In genomic region chr2:144470334-144470733, GRCh38 we compare ENCODE assay signal across 17 cellular contexts. TPM values are rescaled to one million over a fixed set of nuclear protein-coding genes. Genes with fewer than 3 reads are reported as not detected.
DNase-seq lines count a peak whose midpoint lies in the region; ATAC-seq and TF ChIP-seq lines count a peak whose summit lies in the region.
"Had no signal": no experiment of that assay in that cellular context is flagged by ENCODE, and none has a peak within 500 bp of the region (broad histone marks: within the 10 kb centered on the region; RNA-seq: fewer than 3 reads in every experiment).

No MANE protein-coding gene starts in this region.

- H3K4me3 Mint-ChIP-seq in glutamatergic neuron (ENCODE audit: unreplicated experiment): no peak overlapping the region

- peaks cover 54% of the 10 kb centered on the region for H3K4me1 ChIP-seq in HUES64 (ENCODE audit: insufficient read depth, low read length)
- H3K4me1 ChIP-seq in subcutaneous abdominal adipose tissue (ENCODE audit: control insufficient read depth in 5 of 5, insufficient read depth in 5 of 5, low read length in 5 of 5): peaks cover 0 to 16% (median 13%) of the 10 kb centered on the region in 5 donors

- H3K9ac ChIP-seq in HUES64 (ENCODE audit: low read depth, low read length) (no peak overlapping the region), SK-N-MC (ENCODE audit: insufficient read length) (peak overlapping the region; percentile 28), subcutaneous abdominal adipose tissue (ENCODE audit: low read length in 5 of 5) (no peak overlapping the region)

- H3K9me3 Mint-ChIP-seq in glutamatergic neuron (ENCODE audit: unreplicated experiment): peaks cover 2% of the 10 kb centered on the region

- H3K4me1 Mint-ChIP-seq in glutamatergic neuron (ENCODE audit: low read depth, unreplicated experiment): peaks cover 38% of the 10 kb centered on the region

- peak overlapping the region; percentile 85; the same call in 1 of the 2 replicates for H3K27ac ChIP-seq in HUES64 (ENCODE audit: low read depth, low read length)
- peak overlapping the region; percentile 73 for H3K27ac ChIP-seq in SK-N-MC
- peak overlapping the region; percentile 18 for H3K27ac ChIP-seq in subcutaneous abdominal adipose tissue (ENCODE audit: low read depth, low read length)
- H3K27ac ChIP-seq: ovary had no signal

- DNase-seq in SK-N-MC (ENCODE audit: low read depth, low spot score): no peak
- DNase-seq in glutamatergic neuron: no peak
- no peak for DNase-seq in stimulated activated CD4-positive, alpha-beta T cell treated with anti-CD3 and anti-CD28 coated beads, Interleukin-12 subunit alpha, Interleukin-12 subunit beta, amount 100 ng/mL, for 4 hours
- DNase-seq: activated CD4-positive, alpha-beta T cell treated with anti-CD3 and anti-CD28 coated beads for 48 hours; activated naive CD4-positive, alpha-beta T cell treated with Interleukin-2 at 50 U/mL for 16 hours; DMS 273 treated with DMSO at 0.1 percent for 48 hours; NCI-H1092; ovary; SIG-M5; T1000; upper lobe of left lung had no signal

- WGBS in HUES64: 100% methylated on average over 1 of the region's 1 CpG

- H3K4me3 ChIP-seq in HUES64 (ENCODE audit: low read length) (no peak overlapping the region), SK-N-MC (no peak overlapping the region), subcutaneous abdominal adipose tissue (ENCODE audit: low read depth in 1 of 5, low read length in 5 of 5) (no peak overlapping the region)
- H3K4me3 ChIP-seq: BLaER1 treated with 17β-estradiol and CSF1 and Interleukin-3, amounts not matched to agents 10 nM and 100 nM; K562; ovary; upper lobe of left lung had no signal

- no peak for TF ChIP-seq CTCF in glutamatergic neuron (IDR thresholded peaks at IDR 0.05; ENCODE audit: partially characterized antibody, unreplicated experiment)

- no peaks in the 10 kb centered on the region for H3K27me3 Mint-ChIP-seq in glutamatergic neuron (ENCODE audit: unreplicated experiment)

- ATAC-seq in HG03442 (IDR thresholded peaks at IDR 0.05; ENCODE audit: unreplicated experiment) (no peak), GM18520 (IDR thresholded peaks at IDR 0.05; ENCODE audit: unreplicated experiment) (no peak)
- ATAC-seq: K562 had no signal

- H3K9me3 ChIP-seq in HUES64 (ENCODE audit: insufficient read depth, low read depth, low read length) (no peaks in the 10 kb centered on the region), SK-N-MC (ENCODE audit: low read depth, low read length) (no peaks in the 10 kb centered on the region), subcutaneous abdominal adipose tissue (ENCODE audit: control insufficient read depth in 5 of 5, low read length in 5 of 5) (no peaks in the 10 kb centered on the region)
- H3K9me3 ChIP-seq: BLaER1 treated with 17β-estradiol and CSF1 and Interleukin-3, amounts not matched to agents 10 nM and 100 nM; ovary; upper lobe of left lung had no signal

- no peaks in the 10 kb centered on the region for H3K36me3 Mint-ChIP-seq in glutamatergic neuron (ENCODE audit: unreplicated experiment)

- H3K27me3 ChIP-seq in HUES64 (ENCODE audit: insufficient read depth, low read length) (no peaks in the 10 kb centered on the region), subcutaneous abdominal adipose tissue (ENCODE audit: control insufficient read depth in 5 of 5, insufficient read depth in 4 of 5, low read length in 5 of 5) (no peaks in the 10 kb centered on the region)
- H3K27me3 ChIP-seq: BLaER1 treated with 17β-estradiol and CSF1 and Interleukin-3, amounts not matched to agents 10 nM and 100 nM; ovary; upper lobe of left lung had no signal

- H3K36me3 ChIP-seq in HUES64 (ENCODE audit: insufficient read depth, low read length) (no peaks in the 10 kb centered on the region; the same call in 1 of the 2 replicates), SK-N-MC (ENCODE audit: insufficient read depth, low read length) (peaks cover 86% of the 10 kb centered on the region), subcutaneous abdominal adipose tissue (ENCODE audit: control insufficient read depth in 5 of 5, insufficient read depth in 5 of 5, low read length in 5 of 5) (peaks cover 3 to 26% (median 14%) of the 10 kb centered on the region in 5 donors)
- H3K36me3 ChIP-seq: ovary had no signal

- peak overlapping the region; percentile 14 for H3K27ac Mint-ChIP-seq in glutamatergic neuron (ENCODE audit: unreplicated experiment)

RNA-seq across cellular contexts. Expression of gene ZEB2, which starts 49.6 kb away (rescaled TPM):
- polyA plus RNA-seq in HUES64 (2013, experiment 1 of 2): 16.7 TPM
- 24.0 TPM for polyA plus RNA-seq in HUES64 (2013, experiment 2 of 2)
- 121 TPM for total RNA-seq in glutamatergic neuron (ENCODE audit: unreplicated experiment)

Comparison
In these comparisons a context has a peak if more than half of its experiments do, and no peak if none do; other contexts are left out.
1. H3K27ac ChIP-seq: peak in every context shown above with its lines; median percentile 85 in HUES64; 73 in SK-N-MC; 18 in subcutaneous abdominal adipose tissue.